Comparison of ENCODE assay signal across 12 cellular contexts in the genomic region with DNA sequence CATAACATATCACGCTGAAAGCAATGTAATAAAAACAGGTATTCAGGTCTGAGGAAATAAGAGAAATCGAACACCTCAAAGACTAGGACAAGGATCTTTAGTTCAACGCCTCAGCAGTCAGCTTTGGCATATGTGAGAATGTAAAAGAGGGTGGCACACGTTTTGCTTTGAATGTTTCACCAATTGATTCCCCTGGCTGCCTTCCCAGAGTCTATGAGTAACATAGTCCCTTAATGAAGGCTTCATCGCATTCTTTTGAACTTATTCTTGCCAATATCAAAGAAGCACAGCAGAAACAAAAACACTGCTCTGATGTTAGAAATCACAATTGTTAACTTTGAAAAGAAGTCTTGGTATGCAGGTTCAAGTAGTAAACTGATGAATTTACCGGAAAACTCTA.
DNase-seq lines count a peak whose midpoint lies in the region; ATAC-seq and TF ChIP-seq lines count a peak whose summit lies in the region.
"Had no signal": no experiment of that assay in that cellular context is flagged by ENCODE, and none has a peak within 500 bp of the region (broad histone marks: within the 10 kb centered on the region; RNA-seq: fewer than 3 reads in every experiment).

No MANE protein-coding gene starts in this region.

- WGBS in endodermal cell (ENCODE audit: insufficient coverage in 1 of 2, insufficient read length in 1 of 2), 2 experiments: 65 to 86% methylated on average over 3 to 6 of the region's 6 CpGs

- no peaks in the 10 kb centered on the region for H3K9me3 ChIP-seq in endodermal cell (ENCODE audit: control insufficient read depth, low read length)
- H3K9me3 ChIP-seq: adrenal gland had no signal

- H3K27me3 ChIP-seq in endodermal cell (ENCODE audit: control insufficient read depth, insufficient read depth, low read length, poor library complexity, severe bottlenecking): no peaks in the 10 kb centered on the region
- H3K27me3 ChIP-seq: adrenal gland had no signal

- peak; percentile 6 for TF ChIP-seq CTCF in endodermal cell (conservative IDR thresholded peaks at IDR 0.05)

- H3K27ac Mint-ChIP-seq in endodermal cell: no peak overlapping the region
- no peak overlapping the region for H3K27ac Mint-ChIP-seq in stimulated activated memory B cell treated with anti-CD40 and anti-IgM and Interleukin-4, amounts not matched to agents 10 μg/mL and 1 μg/mL and 100 μg/mL, for 72 hours
- H3K27ac Mint-ChIP-seq: naive thymus-derived CD8-positive, alpha-beta T cell had no signal

- no peaks in the 10 kb centered on the region for H3K36me3 Mint-ChIP-seq in endodermal cell (ENCODE audit: low read depth)
- no peaks in the 10 kb centered on the region for H3K36me3 Mint-ChIP-seq in stimulated activated memory B cell treated with anti-CD40 and anti-IgM and Interleukin-4, amounts not matched to agents 10 μg/mL and 1 μg/mL and 100 μg/mL, for 72 hours
- H3K36me3 Mint-ChIP-seq: naive thymus-derived CD8-positive, alpha-beta T cell had no signal

- peaks cover 3% of the 10 kb centered on the region for H3K4me1 ChIP-seq in endodermal cell (ENCODE audit: control insufficient read depth, insufficient read depth, low read length)

- no peak overlapping the region for H3K4me3 ChIP-seq in endodermal cell (ENCODE audit: low read length)
- H3K4me3 ChIP-seq: adrenal gland, K562 had no signal

- no peak for ATAC-seq in GM18502 (IDR thresholded peaks at IDR 0.05; ENCODE audit: poor library complexity, unreplicated experiment)
- no peak for ATAC-seq in stimulated activated memory B cell treated with anti-CD40 and anti-IgM and Interleukin-4, amounts not matched to agents 10 μg/mL and 1 μg/mL and 100 μg/mL, for 72 hours
- ATAC-seq in activated CD4-positive, CD25-positive, alpha-beta regulatory T cell treated with anti-CD3 and anti-CD28 coated beads, Interleukin-2, amount 50 U/mL, for 24 hours: no peak
- ATAC-seq: K562; naive thymus-derived CD8-positive, alpha-beta T cell had no signal

- no peaks in the 10 kb centered on the region for H3K36me3 ChIP-seq in endodermal cell (ENCODE audit: control insufficient read depth, insufficient read depth, low read length)
- H3K36me3 ChIP-seq: adrenal gland had no signal

- H3K27me3 Mint-ChIP-seq in endodermal cell (ENCODE audit: insufficient read depth): no peaks in the 10 kb centered on the region
- no peaks in the 10 kb centered on the region for H3K27me3 Mint-ChIP-seq in stimulated activated memory B cell treated with anti-CD40 and anti-IgM and Interleukin-4, amounts not matched to agents 10 μg/mL and 1 μg/mL and 100 μg/mL, for 72 hours
- H3K27me3 Mint-ChIP-seq: naive thymus-derived CD8-positive, alpha-beta T cell had no signal

- DNase-seq in COLO829 (ENCODE audit: low spot score) (peak; percentile 28), NCI-H446 (lab: John Stamatoyannopoulos, UW) (peak; percentile 89 to 93), endodermal cell (no peak), non-pigmented ciliary epithelial cell (ENCODE audit: low read depth) (peak; percentile 37), MV-4-11 (lab: John Stamatoyannopoulos, UW) (no peak)
- DNase-seq: activated CD4-positive, alpha-beta T cell treated with anti-CD3 and anti-CD28 coated beads for 1 hour; naive thymus-derived CD8-positive, alpha-beta T cell had no signal

- H3K9ac ChIP-seq in endodermal cell (ENCODE audit: extremely low read depth, low read length, poor library complexity, severe bottlenecking): no peak overlapping the region

- H3K4me3 Mint-ChIP-seq in endodermal cell: no peak overlapping the region
- no peak overlapping the region for H3K4me3 Mint-ChIP-seq in stimulated activated memory B cell treated with anti-CD40 and anti-IgM and Interleukin-4, amounts not matched to agents 10 μg/mL and 1 μg/mL and 100 μg/mL, for 72 hours
- H3K4me3 Mint-ChIP-seq: naive thymus-derived CD8-positive, alpha-beta T cell had no signal

- H3K9me3 Mint-ChIP-seq in endodermal cell: no peaks in the 10 kb centered on the region
- H3K9me3 Mint-ChIP-seq in stimulated activated memory B cell treated with anti-CD40 and anti-IgM and Interleukin-4, amounts not matched to agents 10 μg/mL and 1 μg/mL and 100 μg/mL, for 72 hours: no peaks in the 10 kb centered on the region

- peaks cover 18% of the 10 kb centered on the region for H3K4me1 Mint-ChIP-seq in endodermal cell
- no peaks in the 10 kb centered on the region for H3K4me1 Mint-ChIP-seq in stimulated activated memory B cell treated with anti-CD40 and anti-IgM and Interleukin-4, amounts not matched to agents 10 μg/mL and 1 μg/mL and 100 μg/mL, for 72 hours

- no peak overlapping the region for H3K27ac ChIP-seq in endodermal cell (ENCODE audit: low read depth, low read length)
- H3K27ac ChIP-seq: adrenal gland had no signal

Comparison
In these comparisons a context has a peak if more than half of its experiments do, and no peak if none do; other contexts are left out.
1. DNase-seq: peak in COLO829 (single experiment), NCI-H446 (2 of 2) and non-pigmented ciliary epithelial cell (single experiment); none in endodermal cell (single experiment) and MV-4-11 (single experiment).